Comparison of ENCODE assay signal across 8 cellular contexts in the genomic region with DNA sequence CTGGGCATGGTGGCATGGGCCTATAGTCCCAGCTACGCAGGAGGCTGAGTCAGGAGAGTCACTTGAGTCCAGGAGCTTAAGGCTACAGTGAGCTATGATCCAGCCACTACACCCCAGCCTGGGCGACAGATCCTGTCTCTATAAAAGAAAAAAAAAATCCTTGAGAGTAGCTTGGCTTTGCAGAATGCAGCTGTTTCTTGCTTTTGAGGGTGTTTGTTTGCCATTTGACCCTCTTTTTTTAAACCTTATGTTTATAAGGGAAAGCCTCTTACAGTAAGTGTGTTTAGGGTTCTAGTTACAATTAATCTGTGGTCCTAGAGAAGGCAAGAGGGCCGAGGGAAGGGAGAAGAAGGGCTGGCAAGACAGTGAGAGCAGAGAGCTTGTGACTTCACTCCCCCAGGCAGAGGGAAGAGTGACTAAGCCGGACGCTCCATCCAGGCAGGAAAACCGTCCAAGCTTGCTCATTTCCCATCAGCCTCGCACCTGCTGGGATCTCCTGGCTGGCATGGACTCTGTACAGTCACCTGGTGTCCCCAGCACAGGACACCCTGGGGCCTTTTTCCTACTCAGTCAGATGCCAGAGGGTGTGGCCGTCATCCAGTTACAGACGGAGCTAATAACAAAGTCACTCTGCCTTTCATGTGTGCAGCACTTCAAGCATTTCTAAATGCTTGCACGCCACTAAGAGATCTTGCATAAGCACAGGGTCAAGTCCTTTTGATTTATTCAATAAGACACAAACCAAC. TPM values are rescaled to one million over a fixed set of nuclear protein-coding genes. Genes with fewer than 3 reads are reported as not detected.
A peak's percentile ranks its signal among the peaks of the same experiment; 100 is the strongest.
DNase-seq lines count a peak whose midpoint lies in the region; ATAC-seq and TF ChIP-seq lines count a peak whose summit lies in the region.

No MANE protein-coding gene starts in this region.

- intact Hi-C loops in activated CD8-positive, alpha-beta T cell treated with anti-CD3 and anti-CD28 coated beads for 36 hours (cut with micrococcal nuclease), result no loop called here

- no peak overlapping the region for H3K4me3 Mint-ChIP-seq in activated CD8-positive, alpha-beta T cell treated with anti-CD3 and anti-CD28 coated beads for 36 hours

- H3K27me3 ChIP-seq in mucosa of rectum (ENCODE audit: control insufficient read depth in 2 of 2, insufficient read depth in 2 of 2, low read length in 2 of 2), result no peaks in the 10 kb centered on the region

- no peak overlapping the region for H3K4me3 ChIP-seq in mucosa of rectum (ENCODE audit: low read length in 2 of 2)

- ATAC-seq in GM18858 (IDR thresholded peaks at IDR 0.05; ENCODE audit: unreplicated experiment), result no peak
- ATAC-seq in activated CD8-positive, alpha-beta T cell treated with anti-CD3 and anti-CD28 coated beads for 36 hours, result no peak
- ATAC-seq in HG02938 (IDR thresholded peaks at IDR 0.05; ENCODE audit: unreplicated experiment), result no peak
- no peak for ATAC-seq in GM21619 (IDR thresholded peaks at IDR 0.05; ENCODE audit: unreplicated experiment)

- no peaks in the 10 kb centered on the region for H3K4me1 Mint-ChIP-seq in activated CD8-positive, alpha-beta T cell treated with anti-CD3 and anti-CD28 coated beads for 36 hours (ENCODE audit: low read depth)

- no peaks in the 10 kb centered on the region for H3K36me3 Mint-ChIP-seq in activated CD8-positive, alpha-beta T cell treated with anti-CD3 and anti-CD28 coated beads for 36 hours (ENCODE audit: low read depth)

- H3K27ac ChIP-seq in mucosa of rectum (ENCODE audit: low read depth in 2 of 2, low read length in 2 of 2), result peak overlapping the region; percentile 54 to 69

- no peaks in the 10 kb centered on the region for H3K27me3 Mint-ChIP-seq in activated CD8-positive, alpha-beta T cell treated with anti-CD3 and anti-CD28 coated beads for 36 hours

- no peak for TF ChIP-seq CTCF in activated CD8-positive, alpha-beta T cell treated with anti-CD3 and anti-CD28 coated beads for 36 hours (IDR thresholded peaks at IDR 0.05)

- no peaks in the 10 kb centered on the region for H3K9me3 Mint-ChIP-seq in activated CD8-positive, alpha-beta T cell treated with anti-CD3 and anti-CD28 coated beads for 36 hours

- POLR2A ChIA-PET in activated CD8-positive, alpha-beta T cell treated with anti-CD3 and anti-CD28 coated beads for 36 hours (lab: Charles Lee), result interaction anchor here (1.0 kb wide), 1 partner anchor 78 kb away, joined by 3 read pairs; no protein-coding TSS in a partner anchor

- no peak overlapping the region for H3K9ac ChIP-seq in mucosa of rectum (ENCODE audit: low read depth in 1 of 2, low read length in 2 of 2)

- H3K27ac Mint-ChIP-seq in activated CD8-positive, alpha-beta T cell treated with anti-CD3 and anti-CD28 coated beads for 36 hours, result no peak overlapping the region

- peak; percentile 71 for DNase-seq in G401 (ENCODE audit: low spot score)
- peak; percentile 77 for DNase-seq in NCI-H524 treated with DMSO at 0.1 percent for 48 hours (lab: John Stamatoyannopoulos, UW)
- peak; percentile 97 for DNase-seq in dermis blood vessel endothelial cell
- no peak for DNase-seq in activated CD8-positive, alpha-beta T cell treated with anti-CD3 and anti-CD28 coated beads for 36 hours

- H3K4me1 ChIP-seq in mucosa of rectum (ENCODE audit: control insufficient read depth in 2 of 2, insufficient read depth in 2 of 2, low read length in 2 of 2), result peaks cover 9 to 16% of the 10 kb centered on the region in 2 donors

- H3K36me3 ChIP-seq in mucosa of rectum (ENCODE audit: control insufficient read depth in 2 of 2, insufficient read depth in 2 of 2, low read length in 2 of 2), result no peaks in the 10 kb centered on the region

- H3K9me3 ChIP-seq in mucosa of rectum (ENCODE audit: control insufficient read depth in 2 of 2, low read length in 2 of 2), result no peaks in the 10 kb centered on the region

- CTCF ChIA-PET in activated CD8-positive, alpha-beta T cell treated with anti-CD3 and anti-CD28 coated beads for 36 hours (lab: Charles Lee), result interaction anchor here (0.9 to 1.3 kb wide), 5 partner anchors 8 to 259 kb away, joined by 3 to 5 read pairs (median 3); no protein-coding TSS in a partner anchor

- in situ Hi-C loops in G401 (cut with HindIII; ENCODE audit: low sequenced_read_pairs), result no loop called here

RNA-seq across cellular contexts. Expression of gene PSEN2, which starts 55.5 kb away (rescaled TPM):
- 40.7 and 49.3 TPM in 2 replicates for total RNA-seq in G401 (2014; rRNA removed; shearing (Covaris generic))
- total RNA-seq in dermis blood vessel endothelial cell, result 45.8 and 53.9 TPM in 2 replicates
- 1 to 10 TPM; 2.5 to 6.2 TPM for total RNA-seq in activated CD8-positive, alpha-beta T cell treated with anti-CD3 and anti-CD28 coated beads for 36 hours
